Comparison of ENCODE assay signal across 34 cellular contexts in the genomic region with DNA sequence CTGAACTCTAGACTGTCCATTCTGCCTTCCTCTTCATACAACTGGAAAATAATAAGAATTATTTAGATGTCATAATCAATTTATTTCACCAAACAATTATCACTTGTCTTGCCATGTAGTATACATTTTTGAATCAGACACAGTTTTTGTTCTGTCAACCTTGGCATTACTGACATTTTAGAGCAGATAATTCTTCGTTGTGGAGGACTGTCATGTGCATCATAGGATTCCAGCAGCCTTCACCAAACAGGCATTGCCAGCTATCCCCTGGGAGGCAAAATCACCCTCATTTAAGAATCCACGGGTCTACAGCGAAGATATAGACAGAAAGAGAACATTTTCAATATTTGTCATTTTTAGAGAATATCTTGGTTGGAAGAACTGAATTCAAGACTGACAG.
"Had no signal": no experiment of that assay in that cellular context is flagged by ENCODE, and none has a peak within 500 bp of the region (broad histone marks: within the 10 kb centered on the region; RNA-seq: fewer than 3 reads in every experiment).

No MANE protein-coding gene starts in this region.

- H3K9me3 ChIP-seq: adrenal gland, ascending aorta, body of pancreas, breast epithelium had no signal

- H3K4me3 Mint-ChIP-seq: activated naive CD4-positive, alpha-beta T cell treated with anti-CD3 and anti-CD28 coated beads for 36 hours; activated naive CD4-positive, alpha-beta T cell treated with anti-CD3 and anti-CD28 coated beads, Interleukin-2, amount 10 ng/mL, durations not matched to agents 7 days and 5 days; activated naive CD4-positive, alpha-beta T cell treated with anti-CD3 and anti-CD28 coated beads, Interleukin-2, amount 50 U/mL, for 24 hours; activated naive CD8-positive, alpha-beta T cell; activated naive CD8-positive, alpha-beta T cell treated with anti-CD3 and anti-CD28 coated beads for 36 hours; activated naive CD8-positive, alpha-beta T cell treated with anti-CD3 and anti-CD28 coated beads, Interleukin-2, amount 10 ng/mL, durations not matched to agents 7 days and 5 days; activated naive CD8-positive, alpha-beta T cell treated with anti-CD3 and anti-CD28 coated beads, Interleukin-2, amount 50 U/mL, for 24 hours; activated T-cell treated with anti-CD3 and anti-CD28 coated beads, Interleukin-2, amount 50 U/mL, for 24 hours; activated T-cell treated with anti-CD3 and anti-CD28 coated beads, Interleukin-2, amount 50 U/mL, for 4 hours; activated T-cell treated with anti-CD3 and anti-CD28 coated beads, Interleukin-2, amount 50 U/mL, for 72 hours; activated T-helper 1 cell treated with anti-CD3 and anti-CD28 coated beads, Interleukin-12 subunit alpha, Interleukin-12 subunit beta, Interleukin-2, Interleukin-4 antibody, amounts not matched to agents 30 ng/mL and 10 ng/mL and 1 ng/mL, durations not matched to agents 14 hours and 24 hours and 36 hours; activated T-helper 17 cell treated with anti-CD3 and anti-CD28 coated beads, Interleukin-2, amount 50 U/mL, for 72 hours; brain; central memory CD8-positive, alpha-beta T cell had no signal

- H3K36me3 ChIP-seq: adrenal gland, brain microvascular endothelial cell, breast epithelium, cardiac muscle cell had no signal

- ATAC-seq: activated naive CD8-positive, alpha-beta T cell treated with anti-CD3 and anti-CD28 coated beads, Interleukin-2, amount 50 U/mL, for 24 hours; activated T-cell treated with anti-CD3 and anti-CD28 coated beads, Interleukin-2, amount 50 U/mL, for 4 hours; activated T-helper 17 cell treated with anti-CD3 and anti-CD28 coated beads, Interleukin-2, amount 50 U/mL, for 72 hours; body of pancreas had no signal

- H3K4me3 ChIP-seq: adrenal gland, ascending aorta, body of pancreas, breast epithelium, cardiac muscle cell had no signal

- DNase-seq: activated effector memory CD4-positive, alpha-beta T cell treated with anti-CD3 and anti-CD28 coated beads, Interleukin-2, amount 50 U/mL, for 16 hours; activated effector memory CD4-positive, alpha-beta T cell treated with Interleukin-2 at 50 U/mL for 16 hours; activated gamma-delta T cell; activated gamma-delta T cell treated with Interleukin-2 at 50 U/mL for 16 hours; activated naive CD4-positive, alpha-beta T cell; activated naive CD4-positive, alpha-beta T cell treated with anti-CD3 and anti-CD28 coated beads for 36 hours; activated naive CD4-positive, alpha-beta T cell treated with anti-CD3 and anti-CD28 coated beads, Interleukin-2, amount 10 ng/mL, durations not matched to agents 7 days and 5 days; activated naive CD4-positive, alpha-beta T cell treated with anti-CD3 and anti-CD28 coated beads, Interleukin-2, amount 50 U/mL, for 16 hours; activated naive CD4-positive, alpha-beta T cell treated with Interleukin-2 at 50 U/mL for 16 hours; activated naive CD8-positive, alpha-beta T cell treated with anti-CD3 and anti-CD28 coated beads for 36 hours; activated naive CD8-positive, alpha-beta T cell treated with anti-CD3 and anti-CD28 coated beads, Interleukin-2, amount 10 ng/mL, durations not matched to agents 7 days and 5 days; activated naive CD8-positive, alpha-beta T cell treated with anti-CD3 and anti-CD28 coated beads, Interleukin-2, amount 50 U/mL, for 24 hours; activated T-cell treated with anti-CD3 and anti-CD28 coated beads, Interleukin-2, amount 50 U/mL, for 24 hours; activated T-cell treated with anti-CD3 and anti-CD28 coated beads, Interleukin-2, amount 50 U/mL, for 4 hours; activated T-cell treated with anti-CD3 and anti-CD28 coated beads, Interleukin-2, amount 50 U/mL, for 48 hours; activated T-cell treated with anti-CD3 and anti-CD28 coated beads, Interleukin-2, amount 50 U/mL, for 72 hours; adrenal gland; amniotic stem cell; aorta; body of pancreas; brain microvascular endothelial cell; central memory CD4-positive, alpha-beta T cell; cerebellar nuclear complex had no signal

- H3K27ac ChIP-seq: adrenal gland, ascending aorta, body of pancreas, brain microvascular endothelial cell, breast epithelium, cardiac muscle cell had no signal

- H3K27ac Mint-ChIP-seq: activated naive CD4-positive, alpha-beta T cell treated with anti-CD3 and anti-CD28 coated beads for 36 hours; activated naive CD4-positive, alpha-beta T cell treated with anti-CD3 and anti-CD28 coated beads, Interleukin-2, amount 10 ng/mL, durations not matched to agents 7 days and 5 days; activated naive CD4-positive, alpha-beta T cell treated with anti-CD3 and anti-CD28 coated beads, Interleukin-2, amount 50 U/mL, for 24 hours; activated naive CD4-positive, alpha-beta T cell treated with anti-CD3 and anti-CD28 coated beads, Interleukin-2, amount 50 U/mL, for 72 hours; activated naive CD8-positive, alpha-beta T cell; activated naive CD8-positive, alpha-beta T cell treated with anti-CD3 and anti-CD28 coated beads for 36 hours; activated naive CD8-positive, alpha-beta T cell treated with anti-CD3 and anti-CD28 coated beads, Interleukin-2, amount 10 ng/mL, durations not matched to agents 7 days and 5 days; activated naive CD8-positive, alpha-beta T cell treated with anti-CD3 and anti-CD28 coated beads, Interleukin-2, amount 50 U/mL, for 24 hours; activated T-cell treated with anti-CD3 and anti-CD28 coated beads, Interleukin-2, amount 50 U/mL, for 24 hours; activated T-cell treated with anti-CD3 and anti-CD28 coated beads, Interleukin-2, amount 50 U/mL, for 72 hours; activated T-helper 1 cell treated with anti-CD3 and anti-CD28 coated beads, Interleukin-12 subunit alpha, Interleukin-12 subunit beta, Interleukin-2, Interleukin-4 antibody, amounts not matched to agents 30 ng/mL and 10 ng/mL and 1 ng/mL, durations not matched to agents 14 hours and 24 hours and 36 hours; activated T-helper 2 cell treated with anti-CD3 and anti-CD28 coated beads, Interferon-gamma antibody, Interleukin-2, Interleukin-4, amounts not matched to agents 10 μg/mL and 5 μg/mL and 100 μg/mL, durations not matched to agents 14 hours and 24 hours and 36 hours had no signal

- H3K4me1 ChIP-seq: ascending aorta, breast epithelium had no signal

- H3K27me3 Mint-ChIP-seq: activated naive CD4-positive, alpha-beta T cell treated with anti-CD3 and anti-CD28 coated beads, Interleukin-2, amount 10 ng/mL, durations not matched to agents 7 days and 5 days; activated naive CD4-positive, alpha-beta T cell treated with anti-CD3 and anti-CD28 coated beads, Interleukin-2, amount 50 U/mL, for 24 hours; activated naive CD8-positive, alpha-beta T cell; activated naive CD8-positive, alpha-beta T cell treated with anti-CD3 and anti-CD28 coated beads for 36 hours; activated naive CD8-positive, alpha-beta T cell treated with anti-CD3 and anti-CD28 coated beads, Interleukin-2, amount 10 ng/mL, durations not matched to agents 7 days and 5 days; activated naive CD8-positive, alpha-beta T cell treated with anti-CD3 and anti-CD28 coated beads, Interleukin-2, amount 50 U/mL, for 24 hours; activated T-cell treated with anti-CD3 and anti-CD28 coated beads, Interleukin-2, amount 50 U/mL, for 24 hours; activated T-helper 17 cell treated with anti-CD3 and anti-CD28 coated beads, Interleukin-2, amount 50 U/mL, for 72 hours; brain; central memory CD8-positive, alpha-beta T cell had no signal

- H3K36me3 Mint-ChIP-seq: activated naive CD4-positive, alpha-beta T cell treated with anti-CD3 and anti-CD28 coated beads, Interleukin-2, amount 50 U/mL, for 72 hours had no signal

- H3K27me3 ChIP-seq: adrenal gland, ascending aorta, body of pancreas, brain microvascular endothelial cell, breast epithelium, cardiac muscle cell had no signal

- H3K9me3 Mint-ChIP-seq: activated naive CD4-positive, alpha-beta T cell treated with anti-CD3 and anti-CD28 coated beads for 36 hours; activated naive CD4-positive, alpha-beta T cell treated with anti-CD3 and anti-CD28 coated beads, Interleukin-2, amount 10 ng/mL, durations not matched to agents 7 days and 5 days; activated naive CD4-positive, alpha-beta T cell treated with anti-CD3 and anti-CD28 coated beads, Interleukin-2, amount 50 U/mL, for 24 hours; activated naive CD4-positive, alpha-beta T cell treated with anti-CD3 and anti-CD28 coated beads, Interleukin-2, amount 50 U/mL, for 72 hours; activated naive CD8-positive, alpha-beta T cell treated with anti-CD3 and anti-CD28 coated beads for 36 hours; activated naive CD8-positive, alpha-beta T cell treated with anti-CD3 and anti-CD28 coated beads, Interleukin-2, amount 10 ng/mL, durations not matched to agents 7 days and 5 days; activated naive CD8-positive, alpha-beta T cell treated with anti-CD3 and anti-CD28 coated beads, Interleukin-2, amount 50 U/mL, for 24 hours; activated T-cell treated with anti-CD3 and anti-CD28 coated beads, Interleukin-2, amount 50 U/mL, for 24 hours; activated T-cell treated with anti-CD3 and anti-CD28 coated beads, Interleukin-2, amount 50 U/mL, for 4 hours; activated T-cell treated with anti-CD3 and anti-CD28 coated beads, Interleukin-2, amount 50 U/mL, for 72 hours; activated T-helper 1 cell treated with anti-CD3 and anti-CD28 coated beads, Interleukin-12 subunit alpha, Interleukin-12 subunit beta, Interleukin-2, Interleukin-4 antibody, amounts not matched to agents 30 ng/mL and 10 ng/mL and 1 ng/mL, durations not matched to agents 14 hours and 24 hours and 36 hours; activated T-helper 17 cell treated with anti-CD3 and anti-CD28 coated beads, Interleukin-2, amount 50 U/mL, for 72 hours; activated T-helper 2 cell treated with anti-CD3 and anti-CD28 coated beads, Interferon-gamma antibody, Interleukin-2, Interleukin-4, amounts not matched to agents 10 μg/mL and 5 μg/mL and 100 μg/mL, durations not matched to agents 14 hours and 24 hours and 36 hours; brain; central memory CD8-positive, alpha-beta T cell had no signal
